Comparison of ENCODE assay signal across 23 cellular contexts in genomic region chr2:177873915-177874314, GRCh38.
A peak's percentile ranks its signal among the peaks of the same experiment; 100 is the strongest.
DNase-seq lines count a peak whose midpoint lies in the region; ATAC-seq, FAIRE-seq and TF ChIP-seq lines count a peak whose summit lies in the region.
"Had no signal": no experiment of that assay in that cellular context is flagged by ENCODE, and none has a peak within 500 bp of the region (broad histone marks: within the 10 kb centered on the region; RNA-seq: fewer than 3 reads in every experiment).

No MANE protein-coding gene starts in this region.

- H3K9me2 ChIP-seq in hepatocyte (replicated peaks; ENCODE audit: insufficient read depth): no peaks in the 10 kb centered on the region

- peak; percentile 85 for ATAC-seq in left lobe of liver
- ATAC-seq in GM18873 (IDR thresholded peaks at IDR 0.05; ENCODE audit: low FRiP score, unreplicated experiment): no peak
- ATAC-seq in activated CD8-positive, alpha-beta T cell treated with anti-CD3 and anti-CD28 coated beads, Interleukin-2, amount 10 ng/mL, durations not matched to agents 7 days and 5 days: no peak
- ATAC-seq: A549; CD8-positive, alpha-beta T cell had no signal

- H4K20me1 ChIP-seq in hepatocyte (ENCODE audit: insufficient read depth, poor library complexity, severe bottlenecking): no peaks in the 10 kb centered on the region
- H4K20me1 ChIP-seq: BLaER1 treated with 17β-estradiol and CSF1 and Interleukin-3, amounts not matched to agents 10 nM and 100 nM had no signal

- H3K4me1 ChIP-seq in hepatocyte (ENCODE audit: insufficient read depth): no peaks in the 10 kb centered on the region
- peaks cover 5 to 28% (median 14%) of the 10 kb centered on the region in 4 donors for H3K4me1 ChIP-seq in liver (ENCODE audit: control insufficient read depth in 4 of 4, insufficient read depth in 4 of 4, low read length in 3 of 4)
- peaks cover 0 to 2% of the 10 kb centered on the region in 2 donors for H3K4me1 ChIP-seq in small intestine (ENCODE audit: control insufficient read depth in 2 of 2, insufficient read depth in 1 of 2, low read depth in 1 of 2, low read length in 1 of 2)
- H3K4me1 ChIP-seq: A549; BLaER1 treated with 17β-estradiol and CSF1 and Interleukin-3, amounts not matched to agents 10 nM and 100 nM; Caco-2 had no signal

- TF ChIP-seq CTCF in hepatocyte (IDR thresholded peaks at IDR 0.05; ENCODE audit: poor library complexity) (no peak), liver (IDR thresholded peaks at IDR 0.05; ENCODE audit: low read depth, low read length, missing input control) (no peak)

- H3K36me3 ChIP-seq in hepatocyte (replicated peaks; ENCODE audit: insufficient read depth, low read depth) (no peaks in the 10 kb centered on the region), liver (ENCODE audit: control insufficient read depth in 4 of 4, insufficient read depth in 3 of 4, low read depth in 1 of 4, low read length in 3 of 4) (no peaks in the 10 kb centered on the region), small intestine (ENCODE audit: control insufficient read depth in 2 of 2, insufficient read depth in 2 of 2, low read length in 2 of 2) (no peaks in the 10 kb centered on the region)
- H3K36me3 ChIP-seq: BLaER1 treated with 17β-estradiol and CSF1 and Interleukin-3, amounts not matched to agents 10 nM and 100 nM had no signal

- H3K27me3 ChIP-seq in hepatocyte: no peaks in the 10 kb centered on the region
- H3K27me3 ChIP-seq in liver (ENCODE audit: control insufficient read depth in 4 of 4, insufficient read depth in 4 of 4, low read length in 3 of 4): no peaks in the 10 kb centered on the region
- no peaks in the 10 kb centered on the region for H3K27me3 ChIP-seq in small intestine (ENCODE audit: control insufficient read depth in 2 of 2, insufficient read depth in 2 of 2, low read length in 2 of 2)
- H3K27me3 ChIP-seq: BLaER1 treated with 17β-estradiol and CSF1 and Interleukin-3, amounts not matched to agents 10 nM and 100 nM had no signal

- CTCF ChIA-PET in activated CD8-positive, alpha-beta T cell treated with anti-CD3 and anti-CD28 coated beads, Interleukin-2, amount 10 ng/mL, durations not matched to agents 7 days and 5 days (lab: Charles Lee): no interaction called here

- no peaks in the 10 kb centered on the region for H3K79me2 ChIP-seq in hepatocyte

- POLR2A ChIA-PET in activated CD8-positive, alpha-beta T cell treated with anti-CD3 and anti-CD28 coated beads, Interleukin-2, amount 10 ng/mL, durations not matched to agents 7 days and 5 days (lab: Charles Lee): no interaction called here

- no peak overlapping the region for H3K27ac Mint-ChIP-seq in activated CD8-positive, alpha-beta T cell treated with anti-CD3 and anti-CD28 coated beads, Interleukin-2, amount 10 ng/mL, durations not matched to agents 7 days and 5 days
- H3K27ac Mint-ChIP-seq: B cell; CD4-positive, alpha-beta T cell; CD8-positive, alpha-beta T cell had no signal

- no peak overlapping the region for H3K9ac ChIP-seq in liver (ENCODE audit: low read depth in 1 of 2, low read length in 2 of 2)
- H3K9ac ChIP-seq: BLaER1 treated with 17β-estradiol and CSF1 and Interleukin-3, amounts not matched to agents 10 nM and 100 nM had no signal

- H3K4me2 ChIP-seq in hepatocyte: no peak overlapping the region
- H3K4me2 ChIP-seq: A549; BLaER1 treated with 17β-estradiol and CSF1 and Interleukin-3, amounts not matched to agents 10 nM and 100 nM had no signal

- DNase-seq in hepatocyte (ENCODE audit: low spot score): peak; percentile 11
- DNase-seq in left lobe of liver (ENCODE audit: low spot score): no peak
- peak; percentile 81 for DNase-seq in small intestine
- no peak for DNase-seq in RKO (ENCODE audit: low spot score)
- no peak for DNase-seq in T-helper 9 cell
- DNase-seq in activated CD8-positive, alpha-beta T cell treated with anti-CD3 and anti-CD28 coated beads, Interleukin-2, amount 10 ng/mL, durations not matched to agents 7 days and 5 days: no peak
- DNase-seq: AML-193; Caco-2; Calu3; CD4-positive, alpha-beta T cell; CD8-positive, alpha-beta T cell; DMS79 treated with DMSO at 0.1 percent for 48 hours; GF-D8 had no signal

- FAIRE-seq in small intestine (lab: Jason Lieb, UNC): no peak
- FAIRE-seq: A549, D721Med, G401.6, GM12891 had no signal

- H3K36me3 Mint-ChIP-seq in activated CD8-positive, alpha-beta T cell treated with anti-CD3 and anti-CD28 coated beads, Interleukin-2, amount 10 ng/mL, durations not matched to agents 7 days and 5 days (ENCODE audit: low read depth): no peaks in the 10 kb centered on the region
- H3K36me3 Mint-ChIP-seq: CD8-positive, alpha-beta T cell had no signal

- H3K27me3 Mint-ChIP-seq in activated CD8-positive, alpha-beta T cell treated with anti-CD3 and anti-CD28 coated beads, Interleukin-2, amount 10 ng/mL, durations not matched to agents 7 days and 5 days (ENCODE audit: low read depth): peaks cover 5% of the 10 kb centered on the region

- no peaks in the 10 kb centered on the region for H3K9me3 ChIP-seq in hepatocyte (ENCODE audit: low read depth)
- H3K9me3 ChIP-seq in liver (ENCODE audit: control insufficient read depth in 4 of 4, low read length in 3 of 4): no peaks in the 10 kb centered on the region
- H3K9me3 ChIP-seq in small intestine (ENCODE audit: control insufficient read depth, low read depth): no peaks in the 10 kb centered on the region
- H3K9me3 ChIP-seq: A549; BLaER1 treated with 17β-estradiol and CSF1 and Interleukin-3, amounts not matched to agents 10 nM and 100 nM; Caco-2 had no signal

- no peaks in the 10 kb centered on the region for H3K9me3 Mint-ChIP-seq in activated CD8-positive, alpha-beta T cell treated with anti-CD3 and anti-CD28 coated beads, Interleukin-2, amount 10 ng/mL, durations not matched to agents 7 days and 5 days (ENCODE audit: insufficient read depth)
- H3K9me3 Mint-ChIP-seq: CD4-positive, alpha-beta T cell; CD8-positive, alpha-beta T cell had no signal

- TF ChIP-seq RAD21 in liver (IDR thresholded peaks at IDR 0.05): peak; percentile 29 to 35

- H2AFZ ChIP-seq in hepatocyte: no peak overlapping the region

- no peaks in the 10 kb centered on the region for H3K4me1 Mint-ChIP-seq in activated CD8-positive, alpha-beta T cell treated with anti-CD3 and anti-CD28 coated beads, Interleukin-2, amount 10 ng/mL, durations not matched to agents 7 days and 5 days (ENCODE audit: low read depth)
- H3K4me1 Mint-ChIP-seq: B cell had no signal

- no peak overlapping the region for H3K4me3 Mint-ChIP-seq in activated CD8-positive, alpha-beta T cell treated with anti-CD3 and anti-CD28 coated beads, Interleukin-2, amount 10 ng/mL, durations not matched to agents 7 days and 5 days
- H3K4me3 Mint-ChIP-seq: B cell; CD4-positive, alpha-beta T cell; CD8-positive, alpha-beta T cell had no signal

- H3K27ac ChIP-seq in hepatocyte (peak overlapping the region; percentile 57), liver (ENCODE audit: low read depth in 1 of 2, low read length in 2 of 2) (peak overlapping the region; percentile 55 to 67), small intestine (ENCODE audit: low read depth in 1 of 2, low read length in 1 of 2) (no peak overlapping the region)
- H3K27ac ChIP-seq: 22Rv1; A549; BLaER1 treated with 17β-estradiol and CSF1 and Interleukin-3, amounts not matched to agents 10 nM and 100 nM; C4-2B had no signal

- H3K4me3 ChIP-seq in hepatocyte (no peak overlapping the region), liver (ENCODE audit: low read depth in 1 of 3, low read length in 3 of 3) (no peak overlapping the region), small intestine (ENCODE audit: low read depth in 1 of 2, low read length in 2 of 2) (no peak overlapping the region)
- H3K4me3 ChIP-seq: A549; BLaER1 treated with 17β-estradiol and CSF1 and Interleukin-3, amounts not matched to agents 10 nM and 100 nM had no signal

- WGBS in hepatocyte (ENCODE audit: low lambda C conversion rate, missing lambda C conversion rate): 45% methylated on average over 1 of the region's 1 CpG
- WGBS in liver: 32% methylated on average over 1 of the region's 1 CpG
- WGBS in small intestine, 3 donors: 11 to 65% (median 19%) methylated on average over 1 of the region's 1 CpG

TF ChIP-seq in liver, 16 proteins besides CTCF, POLR2A, EP300 and RAD21 (continues in another document):
- TF ChIP-seq ATF3 (IDR thresholded peaks at IDR 0.05) (no peak), MAX (IDR thresholded peaks at IDR 0.05) (peak; percentile 28), TAF1 (conservative IDR thresholded peaks at IDR 0.05) (no peak), JUND (IDR thresholded peaks at IDR 0.05) (peak in 1 of 2 donors; percentile 81), HNF4A (conservative IDR thresholded peaks at IDR 0.05) (peak; percentile 84 to 88), HNF4G (IDR thresholded peaks at IDR 0.05) (peak; percentile 26), REST (IDR thresholded peaks at IDR 0.05) (peak; percentile 59), EGR1 (IDR thresholded peaks at IDR 0.05; ENCODE audit: low read depth in 2 of 2) (no peak)

Comparison
In these comparisons a context has a peak if more than half of its experiments do, and no peak if none do; other contexts are left out.
1. DNase-seq: peak in hepatocyte (single experiment) and small intestine (single experiment); none in left lobe of liver (single experiment), RKO (single experiment), T-helper 9 cell (single experiment) and activated CD8-positive, alpha-beta T cell treated with anti-CD3 and anti-CD28 coated beads, Interleukin-2, amount 10 ng/mL, durations not matched to agents 7 days and 5 days (single experiment).
2. H3K27ac ChIP-seq: peak in hepatocyte (single experiment) and liver (2 of 2); none in small intestine (0 of 2).